In the genomic region with DNA sequence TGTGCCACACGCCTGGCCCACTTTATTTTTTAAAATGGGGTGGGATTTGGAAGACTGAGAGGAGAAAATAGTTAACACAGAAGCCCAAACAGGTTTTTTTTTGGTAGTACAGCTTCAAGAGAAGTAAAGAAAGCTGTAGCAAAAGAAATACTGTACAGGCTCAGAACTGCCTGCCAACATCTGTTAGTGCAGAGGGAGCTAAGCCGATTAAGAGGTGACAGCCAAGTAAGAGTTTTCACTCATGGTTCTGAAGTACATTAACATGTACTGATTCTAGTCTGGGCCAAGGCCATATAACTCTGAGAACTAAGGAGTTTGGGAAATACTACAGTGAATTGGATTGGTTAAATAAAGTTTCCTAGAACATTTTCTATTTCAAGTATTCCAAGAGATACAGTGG, we compare ENCODE assay signal across 30 cellular contexts.
"Had no signal": no experiment of that assay in that cellular context is flagged by ENCODE, and none has a peak within 500 bp of the region (broad histone marks: within the 10 kb centered on the region; RNA-seq: fewer than 3 reads in every experiment).

No MANE protein-coding gene starts in this region.

- H3K27me3 Mint-ChIP-seq: activated CD4-positive, alpha-beta memory T cell treated with anti-CD3 and anti-CD28 coated beads, Interleukin-2, amount 10 ng/mL, durations not matched to agents 7 days and 5 days; activated CD4-positive, alpha-beta T cell treated with anti-CD3 and anti-CD28 coated beads for 36 hours; activated CD4-positive, alpha-beta T cell treated with anti-CD3 and anti-CD28 coated beads, Interleukin-2, amount 10 ng/mL, durations not matched to agents 24 days and 14 days; activated naive CD8-positive, alpha-beta T cell; activated T-cell treated with anti-CD3 and anti-CD28 coated beads, Interleukin-2, amount 50 U/mL, for 24 hours; central memory CD8-positive, alpha-beta T cell; dendritic cell treated with granulocyte-macrophage colony-stimulating factor and Interleukin-4, amounts not matched to agents 40 ng/mL and 50 ng/mL, for 4 days; T-helper 17 cell had no signal

- H3K4me3 Mint-ChIP-seq: activated CD4-positive, alpha-beta memory T cell treated with anti-CD3 and anti-CD28 coated beads, Interleukin-2, amount 10 ng/mL, durations not matched to agents 7 days and 5 days; activated CD4-positive, alpha-beta T cell treated with anti-CD3 and anti-CD28 coated beads for 36 hours; activated CD4-positive, alpha-beta T cell treated with anti-CD3 and anti-CD28 coated beads, Interleukin-2, amount 10 ng/mL, durations not matched to agents 24 days and 14 days; activated naive CD8-positive, alpha-beta T cell; activated T-cell treated with anti-CD3 and anti-CD28 coated beads, Interleukin-2, amount 50 U/mL, for 24 hours; activated T-cell treated with anti-CD3 and anti-CD28 coated beads, Interleukin-2, amount 50 U/mL, for 72 hours; central memory CD8-positive, alpha-beta T cell; dendritic cell treated with granulocyte-macrophage colony-stimulating factor and Interleukin-4, amounts not matched to agents 40 ng/mL and 50 ng/mL, for 4 days; endodermal cell; T-helper 17 cell; T-helper 2 cell treated with Interferon-gamma antibody and Interleukin-4, amounts not matched to agents 5 μg/mL and 100 μg/mL, for 36 hours had no signal

- H3K27ac Mint-ChIP-seq: activated CD4-positive, alpha-beta memory T cell treated with anti-CD3 and anti-CD28 coated beads, Interleukin-2, amount 10 ng/mL, durations not matched to agents 7 days and 5 days; activated CD4-positive, alpha-beta T cell treated with anti-CD3 and anti-CD28 coated beads for 36 hours; activated CD4-positive, alpha-beta T cell treated with anti-CD3 and anti-CD28 coated beads, Interleukin-2, amount 10 ng/mL, durations not matched to agents 24 days and 14 days; activated naive CD8-positive, alpha-beta T cell; activated T-cell treated with anti-CD3 and anti-CD28 coated beads, Interleukin-2, amount 50 U/mL, for 24 hours; activated T-cell treated with anti-CD3 and anti-CD28 coated beads, Interleukin-2, amount 50 U/mL, for 72 hours; dendritic cell treated with granulocyte-macrophage colony-stimulating factor and Interleukin-4, amounts not matched to agents 40 ng/mL and 50 ng/mL, for 4 days; endodermal cell; T-helper 17 cell; T-helper 2 cell treated with Interferon-gamma antibody and Interleukin-4, amounts not matched to agents 5 μg/mL and 100 μg/mL, for 36 hours had no signal

- DNase-seq: activated CD4-positive, alpha-beta memory T cell treated with anti-CD3 and anti-CD28 coated beads, Interleukin-2, amount 10 ng/mL, durations not matched to agents 7 days and 5 days; activated CD4-positive, alpha-beta T cell treated with anti-CD3 and anti-CD28 coated beads for 36 hours; activated CD4-positive, alpha-beta T cell treated with anti-CD3 and anti-CD28 coated beads, Interleukin-2, amount 10 ng/mL, durations not matched to agents 24 days and 14 days; activated CD4-positive, CD25-positive, alpha-beta regulatory T cell; activated CD4-positive, CD25-positive, alpha-beta regulatory T cell treated with anti-CD3 and anti-CD28 coated beads, Interleukin-2, amount 50 U/mL, for 72 hours; activated CD8-positive, alpha-beta memory T cell treated with anti-CD3 and anti-CD28 coated beads, Interleukin-2, amount 50 U/mL, for 48 hours; activated gamma-delta T cell treated with Interleukin-2 at 50 U/mL for 16 hours; activated naive CD4-positive, alpha-beta T cell treated with anti-CD3 and anti-CD28 coated beads, Interleukin-2, amount 50 U/mL, for 16 hours; activated naive CD4-positive, alpha-beta T cell treated with Interleukin-2 at 50 U/mL for 16 hours; activated T-cell treated with anti-CD3 and anti-CD28 coated beads for 4 hours; activated T-cell treated with anti-CD3 and anti-CD28 coated beads, Interleukin-2, amount 50 U/mL, for 24 hours; activated T-cell treated with anti-CD3 and anti-CD28 coated beads, Interleukin-2, amount 50 U/mL, for 72 hours; amniotic stem cell; anterior cingulate cortex; brain microvascular endothelial cell; dorsolateral prefrontal cortex; effector memory CD4-positive, alpha-beta T cell; endodermal cell; foreskin melanocyte; heart right ventricle; T-helper 17 cell; T1000 had no signal

- FAIRE-seq: astrocyte, bronchial epithelial cell had no signal

- ATAC-seq: activated CD4-positive, alpha-beta T cell treated with anti-CD3 and anti-CD28 coated beads for 36 hours; activated T-cell treated with anti-CD3 and anti-CD28 coated beads, Interleukin-2, amount 50 U/mL, for 72 hours; esophagus mucosa; gastroesophageal sphincter; heart right ventricle; T-helper 17 cell had no signal

- H3K9me3 Mint-ChIP-seq: activated CD4-positive, alpha-beta memory T cell treated with anti-CD3 and anti-CD28 coated beads, Interleukin-2, amount 10 ng/mL, durations not matched to agents 7 days and 5 days; activated CD4-positive, alpha-beta T cell treated with anti-CD3 and anti-CD28 coated beads, Interleukin-2, amount 10 ng/mL, durations not matched to agents 24 days and 14 days; activated T-cell treated with anti-CD3 and anti-CD28 coated beads, Interleukin-2, amount 50 U/mL, for 24 hours; activated T-cell treated with anti-CD3 and anti-CD28 coated beads, Interleukin-2, amount 50 U/mL, for 72 hours; central memory CD8-positive, alpha-beta T cell; dendritic cell treated with granulocyte-macrophage colony-stimulating factor and Interleukin-4, amounts not matched to agents 40 ng/mL and 50 ng/mL, for 4 days; T-helper 2 cell treated with Interferon-gamma antibody and Interleukin-4, amounts not matched to agents 5 μg/mL and 100 μg/mL, for 36 hours had no signal

- H3K4me1 Mint-ChIP-seq: activated CD4-positive, alpha-beta memory T cell treated with anti-CD3 and anti-CD28 coated beads, Interleukin-2, amount 10 ng/mL, durations not matched to agents 7 days and 5 days; activated CD4-positive, alpha-beta T cell treated with anti-CD3 and anti-CD28 coated beads for 36 hours; activated CD4-positive, alpha-beta T cell treated with anti-CD3 and anti-CD28 coated beads, Interleukin-2, amount 10 ng/mL, durations not matched to agents 24 days and 14 days; central memory CD8-positive, alpha-beta T cell; endodermal cell had no signal
